ENCODE assay signal across 15 cellular contexts in the genomic region with DNA sequence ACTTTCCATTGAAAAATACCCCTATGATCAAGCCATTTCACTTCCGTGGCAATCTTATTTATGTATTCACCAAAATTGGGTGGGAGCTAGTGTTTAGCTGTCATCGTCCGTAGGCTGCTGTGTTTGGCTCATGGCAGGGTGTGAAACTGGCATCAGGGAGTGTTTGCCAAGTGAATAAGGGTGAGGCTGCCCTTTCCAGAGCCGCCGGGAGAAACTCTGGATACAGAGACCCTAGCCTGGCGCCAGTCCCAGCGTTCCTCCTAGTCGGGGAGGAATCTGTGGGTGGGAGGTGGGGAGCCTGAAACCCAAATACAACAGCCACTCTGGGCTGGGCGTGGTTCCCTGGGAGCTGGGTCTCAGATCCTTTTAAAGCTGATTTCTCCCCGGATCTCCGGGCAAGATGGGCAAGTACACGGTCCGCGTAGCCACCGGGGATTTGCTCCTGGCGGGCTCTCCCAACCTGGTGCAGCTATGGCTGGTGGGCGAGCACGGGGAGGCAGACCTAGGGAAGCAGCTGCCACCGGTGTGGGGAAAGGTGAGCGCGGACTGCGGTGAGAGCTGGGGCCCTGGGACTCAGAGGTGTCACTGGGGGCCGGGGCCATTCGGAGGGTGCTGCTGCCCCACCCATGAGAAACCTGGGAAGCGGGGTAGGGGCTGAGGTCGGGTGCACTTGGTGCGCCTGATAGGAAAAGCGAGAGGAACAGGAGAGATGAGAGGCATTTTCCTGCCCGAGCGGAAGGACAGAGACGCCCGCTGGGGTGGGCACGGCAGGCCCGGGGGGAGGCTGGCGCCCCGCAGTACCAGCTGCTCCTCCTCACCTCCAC.
A peak's percentile ranks its signal among the peaks of the same experiment; 100 is the strongest.
DNase-seq lines count a peak whose midpoint lies in the region; ATAC-seq, FAIRE-seq and TF ChIP-seq lines count a peak whose summit lies in the region.
"Had no signal": no experiment of that assay in that cellular context is flagged by ENCODE, and none has a peak within 500 bp of the region (broad histone marks: within the 10 kb centered on the region; RNA-seq: fewer than 3 reads in every experiment).

No MANE protein-coding gene starts in this region.

- H3K4me1 ChIP-seq in ES-I3 (ENCODE audit: insufficient read depth, low read length) (no peaks in the 10 kb centered on the region), K562 (replicated peaks in 1 of 2; ENCODE audit: control insufficient read depth in 2 of 2, insufficient read depth in 2 of 2, low read length in 2 of 2) (no peaks in the 10 kb centered on the region), iPS DF 6.9 (ENCODE audit: control insufficient read depth, insufficient read depth, low read length) (no peaks in the 10 kb centered on the region), neural progenitor cell (peaks cover 5% of the 10 kb centered on the region)

- H3K4me3 ChIP-seq in K562 (no peak overlapping the region), iPS DF 6.9 (ENCODE audit: low read length) (peak overlapping the region; percentile 31; the same call in 1 of the 2 replicates), neural progenitor cell (peak overlapping the region; percentile 48)

- CTCF ChIA-PET in K562 (lab: Yijun Ruan, JAX; ENCODE audit: low intra/inter-chr PET ratio): no interaction called here

- 93% methylated on average over 17 of the region's 36 CpGs for WGBS in K562 (ENCODE audit: insufficient coverage, low coverage, missing lambda C conversion rate)
- no CpG with 5 or more reads among the region's 36 CpGs for WGBS in iPS DF 6.9 (ENCODE audit: insufficient coverage, insufficient read length)

- no peak for TF ChIP-seq RAD21 in K562 (CRISPR knock-in tag; conservative IDR thresholded peaks at IDR 0.05 in 1 of 2, IDR thresholded peaks at IDR 0.05 in 1 of 2)

- H3K4me2 ChIP-seq in K562 (ENCODE audit: insufficient read depth, low read length): no peak overlapping the region
- H3K4me2 ChIP-seq in neural progenitor cell: peak overlapping the region; percentile 66

- ATAC-seq in K562 (no peak), HG03108 (IDR thresholded peaks at IDR 0.05; ENCODE audit: unreplicated experiment) (no peak)
- ATAC-seq: Right ventricle myocardium inferior had no signal

- no peaks in the 10 kb centered on the region for H3K27me3 ChIP-seq in K562 (ENCODE audit: control insufficient read depth in 2 of 2, insufficient read depth in 2 of 2, low read length in 2 of 2)
- H3K27me3 ChIP-seq in iPS DF 6.9 (ENCODE audit: control insufficient read depth, insufficient read depth, low read length): no peaks in the 10 kb centered on the region
- peaks cover 54% of the 10 kb centered on the region for H3K27me3 ChIP-seq in neural progenitor cell

- H3K36me3 Mint-ChIP-seq in neural progenitor cell: no peaks in the 10 kb centered on the region

- TF ChIP-seq CTCF in K562 (IDR thresholded peaks at IDR 0.05 in 2 of 3, conservative IDR thresholded peaks at IDR 0.05 in 1 of 3; ENCODE audit: insufficient read depth in 2 of 3, low read depth in 1 of 3, low read length in 3 of 3) (no peak), neural progenitor cell (IDR thresholded peaks at IDR 0.05) (no peak)

- H3K27ac ChIP-seq in K562 (ENCODE audit: extremely low read depth, low read depth, low read length): no peak overlapping the region
- no peak overlapping the region for H3K27ac ChIP-seq in iPS DF 6.9 (ENCODE audit: low read length)
- H3K27ac ChIP-seq in neural progenitor cell: no peak overlapping the region

- H3K9me3 Mint-ChIP-seq in neural progenitor cell: no peaks in the 10 kb centered on the region

- POLR2A ChIA-PET in K562 (lab: Yijun Ruan, JAX): interaction anchor here (0.6 kb wide), 1 partner anchor 18 kb away, joined by 3 read pairs; no protein-coding TSS in a partner anchor

- H3K4me1 Mint-ChIP-seq in neural progenitor cell: peaks cover 4% of the 10 kb centered on the region
- H3K4me1 Mint-ChIP-seq: mesothelial cell of epicardium had no signal

- H3K36me3 ChIP-seq in ES-I3 (ENCODE audit: insufficient read depth, low read length) (peaks cover 20% of the 10 kb centered on the region; the same call in 1 of the 2 replicates), K562 (ENCODE audit: control insufficient read depth, insufficient read depth, low read length) (peaks cover 2% of the 10 kb centered on the region; the same call in 1 of the 3 replicates), iPS DF 6.9 (ENCODE audit: control insufficient read depth, insufficient read depth, low read length) (no peaks in the 10 kb centered on the region; the same call in 1 of the 2 replicates), neural progenitor cell (no peaks in the 10 kb centered on the region)

- BruUV-seq in K562 (replicated peaks; lab: Mats Ljungman, UMichigan): no TSS peak

- H3K9me3 ChIP-seq in ES-I3 (ENCODE audit: control insufficient read depth, insufficient read depth, low read length): no peaks in the 10 kb centered on the region
- 0 out of 2 replicates have a peak, but pooled peaks cover 3% of the 10 kb centered on the region for H3K9me3 ChIP-seq in K562 (replicated peaks; ENCODE audit: control insufficient read depth, insufficient read depth, low read depth, low read length)
- no peaks in the 10 kb centered on the region for H3K9me3 ChIP-seq in iPS DF 6.9 (ENCODE audit: control insufficient read depth, insufficient read depth, low read length)
- H3K9me3 ChIP-seq in neural progenitor cell (ENCODE audit: low read depth): no peaks in the 10 kb centered on the region

- H3K4me3 Mint-ChIP-seq in neural progenitor cell: no peak overlapping the region
- H3K4me3 Mint-ChIP-seq: mesothelial cell of epicardium had no signal

- H3K79me2 ChIP-seq in K562 (ENCODE audit: control insufficient read depth, insufficient read depth, low read length) (no peaks in the 10 kb centered on the region), neural progenitor cell (ENCODE audit: low read depth) (no peaks in the 10 kb centered on the region)

- intact Hi-C loops in K562 (cut with micrococcal nuclease): no loop called here

- no peak for FAIRE-seq in K562 (lab: Jason Lieb, UNC)
- FAIRE-seq: islet of Langerhans, TTC549 had no signal

- H3K9ac ChIP-seq in ES-I3 (ENCODE audit: low read depth, low read length): peak overlapping the region; percentile 57
- no peak overlapping the region for H3K9ac ChIP-seq in K562 (ENCODE audit: insufficient read depth in 1 of 2, low read depth in 2 of 2, low read length in 2 of 2)
- no peak overlapping the region for H3K9ac ChIP-seq in neural progenitor cell

- in situ Hi-C loops in K562 (cut with MboI): no loop called here

- H2AFZ ChIP-seq in K562 (ENCODE audit: low read depth, low read length) (no peak overlapping the region), neural progenitor cell (replicated peaks) (peak overlapping the region; percentile 67)

- DNase-seq in K562 (ENCODE audit: extremely low read depth in 1 of 4, low spot score in 3 of 4): peak in 1 of 4 experiments; percentile 1
- DNase-seq in iPS DF 6.9 (ENCODE audit: low read depth, low spot score): no peak
- DNase-seq in neural progenitor cell (ENCODE audit: low spot score): peak; percentile 15
- DNase-seq in DMS114 treated with DMSO at 0.1 percent for 48 hours (lab: John Stamatoyannopoulos, UW; ENCODE audit: unreplicated experiment): no peak
- no peak for DNase-seq in activated CD8-positive, alpha-beta memory T cell treated with anti-CD3 and anti-CD28 coated beads, Interleukin-2, amount 50 U/mL, for 48 hours
- DNase-seq in NCI-H128 (lab: John Stamatoyannopoulos, UW; ENCODE audit: unreplicated experiment): no peak
- DNase-seq: activated CD4-positive, alpha-beta T cell treated with anti-CD3 and anti-CD28 coated beads for 4 hours; DMS79; NCI-H1417 had no signal

- no peaks in the 10 kb centered on the region for H4K20me1 ChIP-seq in K562 (replicated peaks; ENCODE audit: control insufficient read depth, insufficient read depth, low read length)
- H4K20me1 ChIP-seq in neural progenitor cell (ENCODE audit: low read depth): no peaks in the 10 kb centered on the region

- TF ChIP-seq POLR2A in K562 (conservative IDR thresholded peaks at IDR 0.05): no peak

- no peaks in the 10 kb centered on the region for H3F3A ChIP-seq in neural progenitor cell (ENCODE audit: low read depth)

- H3K27ac Mint-ChIP-seq in neural progenitor cell: no peak overlapping the region
- H3K27ac Mint-ChIP-seq: mesothelial cell of epicardium had no signal

- no peak for TF ChIP-seq EP300 in K562 (IDR thresholded peaks at IDR 0.05; ENCODE audit: low read length)

- H3K27me3 Mint-ChIP-seq in neural progenitor cell (ENCODE audit: insufficient read depth, low read depth): peaks cover 16% of the 10 kb centered on the region

- H3K9me1 ChIP-seq in K562 (ENCODE audit: control insufficient read depth, insufficient read depth, low read length): no peaks in the 10 kb centered on the region

TF ChIP-seq in K562, 482 proteins besides CTCF, POLR2A, EP300 and RAD21:
- TF ChIP-seq POLR2G (IDR thresholded peaks at IDR 0.05; ENCODE audit: low read depth, low read length) (0 out of 2 replicates have a peak, but pooled peaks have one; percentile 19), STAG1 (CRISPR knock-in tag; IDR thresholded peaks at IDR 0.05; ENCODE audit: borderline replicate concordance) (no peak), RBM22 (IDR thresholded peaks at IDR 0.05; ENCODE audit: low read depth, low read length, poor library complexity, severe bottlenecking) (peak; percentile 28)
